In the genomic region with DNA sequence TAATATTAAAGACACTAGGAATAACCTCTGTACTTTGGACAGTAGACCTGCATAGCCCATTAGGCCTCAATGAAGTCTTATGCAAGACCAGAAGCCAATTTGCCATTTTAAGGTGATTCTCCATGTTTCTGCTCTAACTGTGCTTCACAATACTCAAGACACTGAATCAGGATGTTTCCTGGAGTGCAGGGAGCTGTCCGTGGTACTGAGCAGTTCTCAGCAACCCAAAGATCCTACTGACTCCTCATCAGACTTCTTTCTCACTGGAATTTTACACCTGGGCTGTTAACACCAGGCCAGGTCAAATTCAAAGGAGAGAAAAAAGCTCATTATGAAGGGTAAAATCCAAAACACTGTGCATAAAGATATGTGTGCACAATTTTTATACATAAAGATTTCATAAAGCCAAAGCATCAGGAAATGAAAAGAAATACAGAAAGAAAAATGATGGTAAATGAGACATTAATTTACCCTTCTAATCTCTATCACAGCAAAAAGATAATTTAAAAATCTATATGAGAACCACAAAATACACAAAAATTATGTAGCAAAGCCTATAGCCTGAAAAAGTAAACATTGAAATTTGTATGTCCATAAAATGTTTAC, we compare ENCODE assay signal across 8 cellular contexts.
DNase-seq lines count a peak whose midpoint lies in the region; ATAC-seq and TF ChIP-seq lines count a peak whose summit lies in the region.
"Not testable (repeated sequence)": the region's sequence is repeated elsewhere in the genome, so short reads cannot be mapped to it uniquely, and the experiment has no call there.

No MANE protein-coding gene starts in this region.

- not testable (repeated sequence) for H3K27ac ChIP-seq in CD4-positive, alpha-beta T cell (ENCODE audit: low read depth, low read length); naive thymus-derived CD4-positive, alpha-beta T cell (ENCODE audit: low read depth, low read length); stomach

- not testable (repeated sequence) for H3K36me3 ChIP-seq in naive thymus-derived CD4-positive, alpha-beta T cell (ENCODE audit: control insufficient read depth in 2 of 3, insufficient read depth in 3 of 3, low read length in 3 of 3); stomach

- POLR2A ChIA-PET in CD4-positive, alpha-beta T cell (lab: Charles Lee); naive thymus-derived CD4-positive, alpha-beta T cell (lab: Charles Lee): not testable (repeated sequence)

- H3K27me3 ChIP-seq in CD4-positive, alpha-beta T cell (ENCODE audit: control insufficient read depth, insufficient read depth, low read length); naive thymus-derived CD4-positive, alpha-beta T cell (ENCODE audit: control insufficient read depth in 2 of 2, insufficient read depth in 2 of 2, low read length in 2 of 2); stomach: not testable (repeated sequence)

- H3K27me3 Mint-ChIP-seq in CD4-positive, alpha-beta T cell; T-helper 2 cell treated with Interferon-gamma antibody and Interleukin-4, amounts not matched to agents 5 μg/mL and 100 μg/mL, for 36 hours (ENCODE audit: low read depth); naive thymus-derived CD4-positive, alpha-beta T cell: not testable (repeated sequence)

- not testable (repeated sequence) for H3K4me1 Mint-ChIP-seq in CD4-positive, alpha-beta T cell (ENCODE audit: low read depth); T-helper 2 cell treated with Interferon-gamma antibody and Interleukin-4, amounts not matched to agents 5 μg/mL and 100 μg/mL, for 36 hours (ENCODE audit: low read depth); naive thymus-derived CD4-positive, alpha-beta T cell

- H3K4me3 Mint-ChIP-seq in CD4-positive, alpha-beta T cell; T-helper 2 cell treated with Interferon-gamma antibody and Interleukin-4, amounts not matched to agents 5 μg/mL and 100 μg/mL, for 36 hours; naive thymus-derived CD4-positive, alpha-beta T cell: not testable (repeated sequence)

- peak; percentile 0 to 43 (median 14) for DNase-seq in CD4-positive, alpha-beta T cell
- DNase-seq in T-helper 2 cell treated with Interferon-gamma antibody and Interleukin-4, amounts not matched to agents 5 μg/mL and 100 μg/mL, for 36 hours (ENCODE audit: low spot score): peak; percentile 22
- DNase-seq in activated CD8-positive, alpha-beta memory T cell treated with anti-CD3 and anti-CD28 coated beads for 24 hours: peak; percentile 57
- DNase-seq in activated gamma-delta T cell treated with Interleukin-2 at 50 U/mL for 16 hours (peak; percentile 29), Right ventricle myocardium superior (peak; percentile 53), stomach (peak; percentile 41)
- DNase-seq in naive thymus-derived CD4-positive, alpha-beta T cell: peak in 7 of 9 donors; percentile 3 to 39 (median 14)
- DNase-seq in stimulated activated CD4-positive, alpha-beta T cell treated with anti-CD3 and anti-CD28 coated beads, Interleukin-1b, Interleukin-23, amount 100 ng/mL, for 4 hours (ENCODE audit: low read depth in 2 of 2): peak; percentile 3 to 7

- H3K4me1 ChIP-seq in naive thymus-derived CD4-positive, alpha-beta T cell (ENCODE audit: control insufficient read depth in 2 of 2, insufficient read depth in 2 of 2, low read length in 2 of 2); stomach: not testable (repeated sequence)

- CTCF ChIA-PET in CD4-positive, alpha-beta T cell (lab: Charles Lee); naive thymus-derived CD4-positive, alpha-beta T cell (lab: Charles Lee): not testable (repeated sequence)

- not testable (repeated sequence) for H3K9me3 ChIP-seq in CD4-positive, alpha-beta T cell (ENCODE audit: control insufficient read depth, low read length); naive thymus-derived CD4-positive, alpha-beta T cell (ENCODE audit: control insufficient read depth in 2 of 3, low read length in 3 of 3); stomach

- not testable (repeated sequence) for H3K4me3 ChIP-seq in naive thymus-derived CD4-positive, alpha-beta T cell (ENCODE audit: low read length); stomach

- WGBS in stomach, 5 donors: 0 to 9% (median 0%) methylated on average over 1 of the region's 1 CpG

- not testable (repeated sequence) for ATAC-seq in CD4-positive, alpha-beta T cell (ENCODE audit: poor library complexity); Right ventricle myocardium superior (ENCODE audit: poor library complexity); naive thymus-derived CD4-positive, alpha-beta T cell

- not testable (repeated sequence) for TF ChIP-seq POLR2A in stomach (IDR thresholded peaks at IDR 0.05)

- TF ChIP-seq CTCF in CD4-positive, alpha-beta T cell (IDR thresholded peaks at IDR 0.05); stomach (IDR thresholded peaks at IDR 0.05): not testable (repeated sequence)

- TF ChIP-seq EP300 in stomach (IDR thresholded peaks at IDR 0.05): not testable (repeated sequence)

- H3K27ac Mint-ChIP-seq in CD4-positive, alpha-beta T cell; T-helper 2 cell treated with Interferon-gamma antibody and Interleukin-4, amounts not matched to agents 5 μg/mL and 100 μg/mL, for 36 hours; naive thymus-derived CD4-positive, alpha-beta T cell: not testable (repeated sequence)

- H3K36me3 Mint-ChIP-seq in CD4-positive, alpha-beta T cell (ENCODE audit: low read depth); T-helper 2 cell treated with Interferon-gamma antibody and Interleukin-4, amounts not matched to agents 5 μg/mL and 100 μg/mL, for 36 hours (ENCODE audit: low read depth); naive thymus-derived CD4-positive, alpha-beta T cell: not testable (repeated sequence)

- intact Hi-C loops in CD4-positive, alpha-beta T cell (cut with DNase I, micrococcal nuclease); Right ventricle myocardium superior (cut with DNase I); naive thymus-derived CD4-positive, alpha-beta T cell (cut with micrococcal nuclease); stomach (cut with DNase I; ENCODE audit: low total_unique reads): not testable (repeated sequence)

- H3K9me3 Mint-ChIP-seq in CD4-positive, alpha-beta T cell; T-helper 2 cell treated with Interferon-gamma antibody and Interleukin-4, amounts not matched to agents 5 μg/mL and 100 μg/mL, for 36 hours; naive thymus-derived CD4-positive, alpha-beta T cell: not testable (repeated sequence)

Comparison
In these comparisons a context has a peak if more than half of its experiments do, and no peak if none do; other contexts are left out.
1. DNase-seq: peak in every context shown above with its lines; median percentile 57 in activated CD8-positive, alpha-beta memory T cell treated with anti-CD3 and anti-CD28 coated beads for 24 hours; 53 in Right ventricle myocardium superior; 41 in stomach; 29 in activated gamma-delta T cell treated with Interleukin-2 at 50 U/mL for 16 hours; 22 in T-helper 2 cell treated with Interferon-gamma antibody and Interleukin-4, amounts not matched to agents 5 μg/mL and 100 μg/mL, for 36 hours; 14 in CD4-positive, alpha-beta T cell; 14 in naive thymus-derived CD4-positive, alpha-beta T cell; 5 in stimulated activated CD4-positive, alpha-beta T cell treated with anti-CD3 and anti-CD28 coated beads, Interleukin-1b, Interleukin-23, amount 100 ng/mL, for 4 hours.